In the genomic region with DNA sequence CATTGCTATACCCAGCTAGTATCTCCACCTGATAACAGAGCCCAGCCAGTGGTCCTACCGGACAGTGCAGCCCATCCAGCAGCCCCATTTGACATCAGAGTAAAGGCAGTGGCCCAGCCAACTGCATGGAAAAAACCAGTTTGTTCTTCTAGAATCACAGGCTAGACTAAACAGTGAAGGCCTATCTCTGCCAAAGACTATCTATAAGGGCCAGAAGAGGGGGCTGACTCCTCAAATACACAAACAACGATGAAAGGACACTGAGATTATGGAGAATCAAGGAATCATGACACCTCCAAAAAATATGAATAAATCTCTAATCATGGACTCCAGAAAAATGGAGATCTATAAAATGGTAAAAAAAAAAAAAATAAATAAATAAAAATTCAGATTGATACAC, we compare ENCODE assay signal across 1 cellular context.
TF ChIP-seq lines count a peak whose summit lies in the region.

No MANE protein-coding gene starts in this region.

TF ChIP-seq in H1, 55 proteins besides CTCF, POLR2A, EP300 and RAD21 (continued from another document):
- TF ChIP-seq, protein P1, sequence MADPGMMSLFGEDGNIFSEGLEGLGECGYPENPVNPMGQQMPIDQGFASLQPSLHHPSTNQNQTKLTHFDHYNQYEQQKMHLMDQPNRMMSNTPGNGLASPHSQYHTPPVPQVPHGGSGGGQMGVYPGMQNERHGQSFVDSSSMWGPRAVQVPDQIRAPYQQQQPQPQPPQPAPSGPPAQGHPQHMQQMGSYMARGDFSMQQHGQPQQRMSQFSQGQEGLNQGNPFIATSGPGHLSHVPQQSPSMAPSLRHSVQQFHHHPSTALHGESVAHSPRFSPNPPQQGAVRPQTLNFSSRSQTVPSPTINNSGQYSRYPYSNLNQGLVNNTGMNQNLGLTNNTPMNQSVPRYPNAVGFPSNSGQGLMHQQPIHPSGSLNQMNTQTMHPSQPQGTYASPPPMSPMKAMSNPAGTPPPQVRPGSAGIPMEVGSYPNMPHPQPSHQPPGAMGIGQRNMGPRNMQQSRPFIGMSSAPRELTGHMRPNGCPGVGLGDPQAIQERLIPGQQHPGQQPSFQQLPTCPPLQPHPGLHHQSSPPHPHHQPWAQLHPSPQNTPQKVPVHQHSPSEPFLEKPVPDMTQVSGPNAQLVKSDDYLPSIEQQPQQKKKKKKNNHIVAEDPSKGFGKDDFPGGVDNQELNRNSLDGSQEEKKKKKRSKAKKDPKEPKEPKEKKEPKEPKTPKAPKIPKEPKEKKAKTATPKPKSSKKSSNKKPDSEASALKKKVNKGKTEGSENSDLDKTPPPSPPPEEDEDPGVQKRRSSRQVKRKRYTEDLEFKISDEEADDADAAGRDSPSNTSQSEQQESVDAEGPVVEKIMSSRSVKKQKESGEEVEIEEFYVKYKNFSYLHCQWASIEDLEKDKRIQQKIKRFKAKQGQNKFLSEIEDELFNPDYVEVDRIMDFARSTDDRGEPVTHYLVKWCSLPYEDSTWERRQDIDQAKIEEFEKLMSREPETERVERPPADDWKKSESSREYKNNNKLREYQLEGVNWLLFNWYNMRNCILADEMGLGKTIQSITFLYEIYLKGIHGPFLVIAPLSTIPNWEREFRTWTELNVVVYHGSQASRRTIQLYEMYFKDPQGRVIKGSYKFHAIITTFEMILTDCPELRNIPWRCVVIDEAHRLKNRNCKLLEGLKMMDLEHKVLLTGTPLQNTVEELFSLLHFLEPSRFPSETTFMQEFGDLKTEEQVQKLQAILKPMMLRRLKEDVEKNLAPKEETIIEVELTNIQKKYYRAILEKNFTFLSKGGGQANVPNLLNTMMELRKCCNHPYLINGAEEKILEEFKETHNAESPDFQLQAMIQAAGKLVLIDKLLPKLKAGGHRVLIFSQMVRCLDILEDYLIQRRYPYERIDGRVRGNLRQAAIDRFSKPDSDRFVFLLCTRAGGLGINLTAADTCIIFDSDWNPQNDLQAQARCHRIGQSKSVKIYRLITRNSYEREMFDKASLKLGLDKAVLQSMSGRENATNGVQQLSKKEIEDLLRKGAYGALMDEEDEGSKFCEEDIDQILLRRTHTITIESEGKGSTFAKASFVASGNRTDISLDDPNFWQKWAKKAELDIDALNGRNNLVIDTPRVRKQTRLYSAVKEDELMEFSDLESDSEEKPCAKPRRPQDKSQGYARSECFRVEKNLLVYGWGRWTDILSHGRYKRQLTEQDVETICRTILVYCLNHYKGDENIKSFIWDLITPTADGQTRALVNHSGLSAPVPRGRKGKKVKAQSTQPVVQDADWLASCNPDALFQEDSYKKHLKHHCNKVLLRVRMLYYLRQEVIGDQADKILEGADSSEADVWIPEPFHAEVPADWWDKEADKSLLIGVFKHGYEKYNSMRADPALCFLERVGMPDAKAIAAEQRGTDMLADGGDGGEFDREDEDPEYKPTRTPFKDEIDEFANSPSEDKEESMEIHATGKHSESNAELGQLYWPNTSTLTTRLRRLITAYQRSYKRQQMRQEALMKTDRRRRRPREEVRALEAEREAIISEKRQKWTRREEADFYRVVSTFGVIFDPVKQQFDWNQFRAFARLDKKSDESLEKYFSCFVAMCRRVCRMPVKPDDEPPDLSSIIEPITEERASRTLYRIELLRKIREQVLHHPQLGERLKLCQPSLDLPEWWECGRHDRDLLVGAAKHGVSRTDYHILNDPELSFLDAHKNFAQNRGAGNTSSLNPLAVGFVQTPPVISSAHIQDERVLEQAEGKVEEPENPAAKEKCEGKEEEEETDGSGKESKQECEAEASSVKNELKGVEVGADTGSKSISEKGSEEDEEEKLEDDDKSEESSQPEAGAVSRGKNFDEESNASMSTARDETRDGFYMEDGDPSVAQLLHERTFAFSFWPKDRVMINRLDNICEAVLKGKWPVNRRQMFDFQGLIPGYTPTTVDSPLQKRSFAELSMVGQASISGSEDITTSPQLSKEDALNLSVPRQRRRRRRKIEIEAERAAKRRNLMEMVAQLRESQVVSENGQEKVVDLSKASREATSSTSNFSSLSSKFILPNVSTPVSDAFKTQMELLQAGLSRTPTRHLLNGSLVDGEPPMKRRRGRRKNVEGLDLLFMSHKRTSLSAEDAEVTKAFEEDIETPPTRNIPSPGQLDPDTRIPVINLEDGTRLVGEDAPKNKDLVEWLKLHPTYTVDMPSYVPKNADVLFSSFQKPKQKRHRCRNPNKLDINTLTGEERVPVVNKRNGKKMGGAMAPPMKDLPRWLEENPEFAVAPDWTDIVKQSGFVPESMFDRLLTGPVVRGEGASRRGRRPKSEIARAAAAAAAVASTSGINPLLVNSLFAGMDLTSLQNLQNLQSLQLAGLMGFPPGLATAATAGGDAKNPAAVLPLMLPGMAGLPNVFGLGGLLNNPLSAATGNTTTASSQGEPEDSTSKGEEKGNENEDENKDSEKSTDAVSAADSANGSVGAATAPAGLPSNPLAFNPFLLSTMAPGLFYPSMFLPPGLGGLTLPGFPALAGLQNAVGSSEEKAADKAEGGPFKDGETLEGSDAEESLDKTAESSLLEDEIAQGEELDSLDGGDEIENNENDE (IDR thresholded peaks at IDR 0.05; ENCODE audit: insufficient replicate concordance, low read length), result no peak
- TF ChIP-seq TEAD4 (IDR thresholded peaks at IDR 0.05; ENCODE audit: low read depth, low read length) (no peak), HDAC6 (IDR thresholded peaks at IDR 0.05; ENCODE audit: low read depth, low read length) (no peak), JUN (IDR thresholded peaks at IDR 0.05; ENCODE audit: low read depth, low read length) (no peak), CBX5 (IDR thresholded peaks at IDR 0.05; ENCODE audit: low read depth, low read length) (no peak), FOSL1 (IDR thresholded peaks at IDR 0.05; ENCODE audit: insufficient read depth, low read depth, low read length) (no peak), TAF1 (IDR thresholded peaks at IDR 0.05; ENCODE audit: low read depth, low read length) (no peak), RNF2 (IDR thresholded peaks at IDR 0.05; ENCODE audit: borderline replicate concordance, low read depth, low read length, missing control alignments, poor library complexity, severe bottlenecking) (no peak), KDM4A (IDR thresholded peaks at IDR 0.05; ENCODE audit: low read depth, low read length, severe bottlenecking) (no peak), NRF1 (IDR thresholded peaks at IDR 0.05; ENCODE audit: low read depth, low read length) (no peak)
- TF ChIP-seq, protein P2, sequence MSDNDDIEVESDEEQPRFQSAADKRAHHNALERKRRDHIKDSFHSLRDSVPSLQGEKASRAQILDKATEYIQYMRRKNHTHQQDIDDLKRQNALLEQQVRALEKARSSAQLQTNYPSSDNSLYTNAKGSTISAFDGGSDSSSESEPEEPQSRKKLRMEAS (IDR thresholded peaks at IDR 0.05), result no peak
TF ChIP-seq in H1: peak in this region for 0.
